ENCODE assay signal across 9 cellular contexts in genomic region chr17:32927724-32928526, GRCh38. TPM values are rescaled to one million over a fixed set of nuclear protein-coding genes. Genes with fewer than 3 reads are reported as not detected.
DNase-seq lines count a peak whose midpoint lies in the region; ATAC-seq, FAIRE-seq and TF ChIP-seq lines count a peak whose summit lies in the region.
"Had no signal": no experiment of that assay in that cellular context is flagged by ENCODE, and none has a peak within 500 bp of the region (broad histone marks: within the 10 kb centered on the region; RNA-seq: fewer than 3 reads in every experiment).

Gene TMEM98, plus strand, starts transcription at chr17:32928153. Its CDS starts 3,376 bp downstream, at chr17:32931529.

- H3K27me3 ChIP-seq in tibial artery: no peaks in the 10 kb centered on the region

- no peak for FAIRE-seq in D721Med (lab: Jason Lieb, UNC)

- H3K4me3 ChIP-seq in SK-N-MC (peak within 1 kb of the TSS; percentile 93), tibial artery (peak within 1 kb of the TSS; percentile 63 to 92)

- intact Hi-C loops in tibial artery (cut with DNase I; ENCODE audit: low total_unique reads): no loop called here

- TF ChIP-seq CTCF in tibial artery (IDR thresholded peaks at IDR 0.05) (no peak), D721Med (IDR thresholded peaks at IDR 0.05; ENCODE audit: insufficient read depth, missing control alignments) (no peak)

- no peaks in the 10 kb centered on the region for H3K9me3 ChIP-seq in SK-N-MC (ENCODE audit: low read depth, low read length)
- H3K9me3 ChIP-seq in tibial artery: no peaks in the 10 kb centered on the region

- H3K4me1 ChIP-seq in tibial artery: peaks cover 0 to 15% (median 7%) of the 10 kb centered on the region in 4 donors

- peak; percentile 27 for ATAC-seq in esophagus mucosa
- ATAC-seq in HG03469 (IDR thresholded peaks at IDR 0.05; ENCODE audit: unreplicated experiment): no peak

- DNase-seq in NCI-H510A (lab: John Stamatoyannopoulos, UW): peak; percentile 19
- DNase-seq in NCI-H510A treated with DMSO at 0.1 percent for 48 hours (lab: John Stamatoyannopoulos, UW): no peak
- DNase-seq in SK-N-MC (ENCODE audit: low read depth, low spot score): no peak
- DNase-seq in midbrain (lab: John Stamatoyannopoulos, UW): peak; percentile 71
- DNase-seq in tibial artery: no peak
- no peak for DNase-seq in D721Med (ENCODE audit: insufficient read length, low spot score)

- peak within 1 kb of the TSS; percentile 96 for H3K9ac ChIP-seq in SK-N-MC (ENCODE audit: insufficient read length)

- peaks cover 16% of the 10 kb centered on the region for H3K36me3 ChIP-seq in SK-N-MC (ENCODE audit: insufficient read depth, low read length)
- H3K36me3 ChIP-seq in tibial artery: peaks cover 0 to 15% (median 5%) of the 10 kb centered on the region in 3 donors

- H3K27ac ChIP-seq in SK-N-MC (peak within 1 kb of the TSS; percentile 82), tibial artery (peak within 1 kb of the TSS; percentile 65 to 83)

RNA-seq across cellular contexts. Expression of gene TMEM98, which starts in this region (rescaled TPM):
- 7.3 TPM for total RNA-seq in esophagus mucosa
- total RNA-seq: activated naive CD4-positive, alpha-beta T cell treated with anti-CD3 and anti-CD28 coated beads, Interleukin-2, amount 50 U/mL, for 72 hours had no signal

Comparison
In these comparisons a context has a peak if more than half of its experiments do, and no peak if none do; other contexts are left out.
1. DNase-seq: peak in NCI-H510A (single experiment) and midbrain (single experiment); none in NCI-H510A treated with DMSO at 0.1 percent for 48 hours (single experiment), SK-N-MC (single experiment), tibial artery (0 of 2) and D721Med (single experiment).